Comparison of ENCODE assay signal across 8 cellular contexts in the genomic region with DNA sequence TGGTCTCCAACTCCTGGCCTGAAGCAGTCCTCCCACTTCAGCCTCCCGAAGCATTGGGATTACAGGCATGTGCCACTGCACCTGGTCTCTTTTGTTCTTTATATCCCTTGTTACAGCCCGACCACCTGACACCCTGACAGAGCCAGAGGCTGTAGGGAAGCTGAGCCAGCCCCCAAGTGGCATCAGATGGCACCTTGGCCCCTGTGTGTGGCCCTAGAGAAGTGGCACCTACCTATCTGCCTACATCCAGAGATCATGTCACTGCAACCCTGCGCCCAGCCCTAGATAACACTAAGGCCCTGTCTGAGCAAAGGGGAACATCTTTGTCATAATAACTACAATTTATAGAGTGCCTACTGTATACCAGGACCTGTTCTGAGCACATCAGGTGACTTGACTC.
"Had no signal": no experiment of that assay in that cellular context is flagged by ENCODE, and none has a peak within 500 bp of the region (broad histone marks: within the 10 kb centered on the region; RNA-seq: fewer than 3 reads in every experiment).

No MANE protein-coding gene starts in this region.

- H3K9me3 ChIP-seq: HAP-1 had no signal

- H3K4me1 ChIP-seq: HAP-1 had no signal

- H3K27ac Mint-ChIP-seq: HFFc6 had no signal

- DNase-seq: GM23248, GOT3, H7, HFFc6, IMR-90 had no signal

- H3K9ac ChIP-seq: GM23248 had no signal

- ATAC-seq: HCT116, K562 had no signal

- H3K4me3 ChIP-seq: GM23248, HAP-1, K562 had no signal

- H3K36me3 ChIP-seq: HAP-1 had no signal

- H3K4me3 Mint-ChIP-seq: HFFc6 had no signal

- H2AFZ ChIP-seq: GM23248 had no signal

- H3K27ac ChIP-seq: GM23248 had no signal
